Comparison of ENCODE assay signal across 9 cellular contexts in genomic region chr9:41088450-41089059, GRCh38. TPM values are rescaled to one million over a fixed set of nuclear protein-coding genes. Genes with fewer than 3 reads are reported as not detected.
DNase-seq lines count a peak whose midpoint lies in the region; ATAC-seq and TF ChIP-seq lines count a peak whose summit lies in the region.
"Not testable (repeated sequence)": the region's sequence is repeated elsewhere in the genome, so short reads cannot be mapped to it uniquely, and the experiment has no call there.
"Had no signal": no experiment of that assay in that cellular context is flagged by ENCODE, and none has a peak within 500 bp of the region (broad histone marks: within the 10 kb centered on the region; RNA-seq: fewer than 3 reads in every experiment).

No MANE protein-coding gene starts in this region.

- CTCF ChIA-PET in RWPE1 (lab: Yijun Ruan, JAX), result not testable (repeated sequence)

- H3K27ac ChIP-seq in RWPE1; brain microvascular endothelial cell; right cardiac atrium (ENCODE audit: low read length); parathyroid adenoma: not testable (repeated sequence)

- not testable (repeated sequence) for H3K36me3 ChIP-seq in brain microvascular endothelial cell (replicated peaks); parathyroid adenoma (ENCODE audit: control insufficient read depth, insufficient read depth, low read length)

- ATAC-seq in GM18870 (IDR thresholded peaks at IDR 0.05; ENCODE audit: unreplicated experiment) (peak; percentile 78), GM21723 (IDR thresholded peaks at IDR 0.05; ENCODE audit: unreplicated experiment) (peak; percentile 78), HG03135 (IDR thresholded peaks at IDR 0.05; ENCODE audit: unreplicated experiment) (peak; percentile 71), right cardiac atrium (peak; percentile 77 to 85)

- in situ Hi-C loops in brain microvascular endothelial cell (cut with HindIII; ENCODE audit: low pct_ligation_motif_present, low sequenced_read_pairs), result not testable (repeated sequence)

- not testable (repeated sequence) for DNase-seq in AG10803 (ENCODE audit: low read depth); RWPE1 (ENCODE audit: low spot score); brain microvascular endothelial cell; right cardiac atrium

- TF ChIP-seq CTCF in AG10803 (conservative IDR thresholded peaks at IDR 0.05; ENCODE audit: low read length) (peak; percentile 38), RWPE1 (conservative IDR thresholded peaks at IDR 0.05; ENCODE audit: low read depth) (peak; percentile 40; the same call in 1 of the 2 replicates), brain microvascular endothelial cell (IDR thresholded peaks at IDR 0.05; ENCODE audit: low read depth, low read length, missing control alignments) (peak; percentile 24), parathyroid adenoma (IDR thresholded peaks at IDR 0.05) (peak; percentile 27)

- intact Hi-C loops in right cardiac atrium (cut with DNase I), result not testable (repeated sequence)

- H3K9ac ChIP-seq in parathyroid adenoma, result not testable (repeated sequence)

- H3K4me3 ChIP-seq in AG10803 (ENCODE audit: low read length); brain microvascular endothelial cell (ENCODE audit: low read depth, low read length); right cardiac atrium (ENCODE audit: low read length); parathyroid adenoma (ENCODE audit: low read depth, low read length): not testable (repeated sequence)

- not testable (repeated sequence) for H3K4me1 ChIP-seq in right cardiac atrium (ENCODE audit: control insufficient read depth, insufficient read depth, low read length); parathyroid adenoma

- not testable (repeated sequence) for H2AFZ ChIP-seq in parathyroid adenoma

- POLR2A ChIA-PET in RWPE1 (lab: Yijun Ruan, JAX; ENCODE audit: low non-redundant PET), result not testable (repeated sequence)

- not testable (repeated sequence) for H3K79me2 ChIP-seq in parathyroid adenoma

- not testable (repeated sequence) for H3K9me3 ChIP-seq in right cardiac atrium (ENCODE audit: control insufficient read depth, low read length); parathyroid adenoma (ENCODE audit: control insufficient read depth, low read length)

- H3K27me3 ChIP-seq in brain microvascular endothelial cell (replicated peaks); right cardiac atrium (ENCODE audit: control insufficient read depth, insufficient read depth); parathyroid adenoma (ENCODE audit: control insufficient read depth, insufficient read depth, low read length): not testable (repeated sequence)

- WGBS in right cardiac atrium, result 9% methylated on average over 9 of the region's 11 CpGs

- H3K4me2 ChIP-seq in parathyroid adenoma (ENCODE audit: low read length), result not testable (repeated sequence)

RNA-seq across cellular contexts. Expression of gene FOXD4L6, which starts 39.9 kb away (rescaled TPM):
- total RNA-seq in right cardiac atrium, result not detected
- polyA plus RNA-seq in right cardiac atrium, result not detected
- total RNA-seq: skeletal muscle tissue had no signal
